Comparison of ENCODE assay signal across 1 cellular context in the genomic region with DNA sequence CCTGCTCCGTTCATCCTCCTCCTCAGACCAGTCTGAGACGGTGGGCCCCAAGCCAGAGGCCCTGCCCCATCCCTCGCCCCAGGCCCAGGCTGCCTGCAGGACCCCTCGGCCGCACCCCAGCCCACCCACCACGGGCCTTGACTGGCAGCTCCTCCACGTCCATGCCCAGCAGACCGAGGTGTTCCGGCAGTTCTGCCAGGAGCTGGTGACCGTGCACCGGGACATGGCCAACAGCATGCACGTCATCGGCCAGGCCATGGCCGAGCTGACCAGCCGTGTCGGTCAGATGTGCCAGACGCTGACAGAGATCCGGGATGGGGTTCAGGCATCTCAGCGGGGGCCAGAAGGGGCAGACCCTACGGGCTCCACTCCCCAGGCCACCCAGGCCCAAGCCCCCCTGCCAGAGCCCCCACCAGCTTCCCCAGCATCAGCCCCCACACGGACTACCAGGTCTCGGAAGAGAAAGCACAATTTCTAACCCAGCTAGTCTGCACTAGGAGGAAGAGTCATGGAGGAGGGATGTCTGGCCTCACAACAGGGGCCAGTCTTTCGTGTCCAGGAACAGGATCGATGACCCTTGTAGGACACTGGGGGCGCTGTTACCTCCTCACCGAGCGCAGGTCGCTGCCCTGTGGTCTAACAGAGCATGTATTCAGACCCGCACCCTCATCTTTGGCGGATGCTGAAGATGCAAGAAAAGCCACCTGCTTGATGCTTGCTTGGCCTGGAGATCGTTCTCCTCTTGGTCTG.
TF ChIP-seq lines count a peak whose summit lies in the region.

No MANE protein-coding gene starts in this region.

TF ChIP-seq in A549, 52 proteins besides CTCF, POLR2A, EP300 and RAD21 (continued from another document):
- TF ChIP-seq EHMT2 (IDR thresholded peaks at IDR 0.05; ENCODE audit: low read depth): no peak
TF ChIP-seq in A549: peak in this region for 0.
